14 cellular contexts compared by ENCODE assay signal in genomic region chr17:8149419-8150193, GRCh38. TPM values are rescaled to one million over a fixed set of nuclear protein-coding genes. Genes with fewer than 3 reads are reported as not detected.
DNase-seq lines count a peak whose midpoint lies in the region; ATAC-seq and TF ChIP-seq lines count a peak whose summit lies in the region.
"Had no signal": no experiment of that assay in that cellular context is flagged by ENCODE, and none has a peak within 500 bp of the region (broad histone marks: within the 10 kb centered on the region; RNA-seq: fewer than 3 reads in every experiment).

No MANE protein-coding gene starts in this region.

- POLR2A ChIA-PET in activated CD4-positive, alpha-beta T cell treated with anti-CD3 and anti-CD28 coated beads for 36 hours (lab: Charles Lee) = interaction anchor here (1.7 to 2.3 kb wide), 2 partner anchors 11 to 23 kb away, joined by 8 to 10 read pairs; no protein-coding TSS in a partner anchor
- POLR2A ChIA-PET in A673 (lab: Charles Lee; ENCODE audit: low non-redundant PET) = no interaction called here

- H3K4me3 Mint-ChIP-seq in activated CD4-positive, alpha-beta T cell treated with anti-CD3 and anti-CD28 coated beads for 36 hours = peak overlapping the region; percentile 12

- H3K4me1 ChIP-seq in subcutaneous abdominal adipose tissue (ENCODE audit: control insufficient read depth in 5 of 5, insufficient read depth in 5 of 5, low read length in 5 of 5) = peaks cover 15 to 52% (median 40%) of the 10 kb centered on the region in 5 donors
- H3K4me1 ChIP-seq in A673 (ENCODE audit: insufficient read depth, low read length, poor library complexity, severe bottlenecking) = peaks cover 29% of the 10 kb centered on the region

- H3K36me3 ChIP-seq in subcutaneous abdominal adipose tissue (ENCODE audit: control insufficient read depth in 5 of 5, insufficient read depth in 5 of 5, low read length in 5 of 5) (peaks cover 0 to 67% (median 62%) of the 10 kb centered on the region in 5 donors), A673 (ENCODE audit: insufficient read depth, low read length, poor library complexity, severe bottlenecking) (peaks cover 54% of the 10 kb centered on the region)

- H3K27ac ChIP-seq in subcutaneous abdominal adipose tissue (ENCODE audit: low read depth, low read length) (peak overlapping the region; percentile 97), A673 (ENCODE audit: low read depth, low read length, poor library complexity, severe bottlenecking) (no peak overlapping the region)

- ATAC-seq in activated CD4-positive, alpha-beta T cell treated with anti-CD3 and anti-CD28 coated beads for 36 hours = no peak

- no TSS peak for BruUV-seq in A673 (replicated peaks; lab: Mats Ljungman, UMichigan)

- intact Hi-C loops in activated CD4-positive, alpha-beta T cell treated with anti-CD3 and anti-CD28 coated beads for 36 hours (cut with DNase I, micrococcal nuclease) = loop anchor here (2.0 to 10.0 kb wide), 6 partner anchors 217 to 905 kb away; partner anchors contain the start of genes CD68 (in 1 of the 2), CNTROB (in 1 of the 2), GABARAP (in 1 of the 2) and KDM6B (in 1 of the 2)
- intact Hi-C loops in A673 (cut with micrococcal nuclease; ENCODE audit: unreplicated experiment) = no loop called here

- peak overlapping the region; percentile 8 for H3K27ac Mint-ChIP-seq in activated CD4-positive, alpha-beta T cell treated with anti-CD3 and anti-CD28 coated beads for 36 hours

- H3K9me3 ChIP-seq in subcutaneous abdominal adipose tissue (ENCODE audit: control insufficient read depth in 5 of 5, low read length in 5 of 5) (no peaks in the 10 kb centered on the region), A673 (ENCODE audit: low read depth, low read length, poor library complexity, severe bottlenecking) (no peaks in the 10 kb centered on the region)

- no peak overlapping the region for H3K9ac ChIP-seq in subcutaneous abdominal adipose tissue (ENCODE audit: low read length in 5 of 5)

- H3K9me3 Mint-ChIP-seq in activated CD4-positive, alpha-beta T cell treated with anti-CD3 and anti-CD28 coated beads for 36 hours (ENCODE audit: low read depth) = no peaks in the 10 kb centered on the region

- no peak for DNase-seq in activated CD4-positive, alpha-beta T cell treated with anti-CD3 and anti-CD28 coated beads for 36 hours
- DNase-seq in activated CD4-positive, alpha-beta T cell treated with anti-CD3 and anti-CD28 coated beads, Interleukin-2, amount 50 U/mL, for 4 hours = no peak
- DNase-seq in effector CD4-positive, alpha-beta T cell = peak; percentile 4
- DNase-seq in NCI-H2196 (lab: John Stamatoyannopoulos, UW; ENCODE audit: unreplicated experiment) (no peak), A673 (ENCODE audit: low spot score) (no peak)
- DNase-seq: 8988T; activated CD8-positive, alpha-beta memory T cell treated with anti-CD3 and anti-CD28 coated beads, Interleukin-2, amount 50 U/mL, for 4 hours; GM23248; hippocampal formation; NCI-H774; SW 1271 had no signal

- H3K4me3 ChIP-seq in subcutaneous abdominal adipose tissue (ENCODE audit: low read depth in 1 of 5, low read length in 5 of 5) (peak overlapping the region in 1 of 5 donors; percentile 100), A673 (ENCODE audit: low read depth, low read length, poor library complexity, severe bottlenecking) (no peak overlapping the region)

- peaks cover 40% of the 10 kb centered on the region for H3K36me3 Mint-ChIP-seq in activated CD4-positive, alpha-beta T cell treated with anti-CD3 and anti-CD28 coated beads for 36 hours (ENCODE audit: low read depth)

- CTCF ChIA-PET in activated CD4-positive, alpha-beta T cell treated with anti-CD3 and anti-CD28 coated beads for 36 hours (lab: Charles Lee) = interaction anchor here (1.1 to 1.3 kb wide), 2 partner anchors 9 to 12 kb away, joined by 3 to 6 read pairs; no protein-coding TSS in a partner anchor
- CTCF ChIA-PET in A673 (lab: Charles Lee) = no interaction called here

- no peaks in the 10 kb centered on the region for H3K27me3 ChIP-seq in subcutaneous abdominal adipose tissue (ENCODE audit: control insufficient read depth in 5 of 5, insufficient read depth in 4 of 5, low read length in 5 of 5)
- no peaks in the 10 kb centered on the region for H3K27me3 ChIP-seq in A673 (replicated peaks; ENCODE audit: insufficient read depth, low read depth, low read length, poor library complexity)

- no peaks in the 10 kb centered on the region for H3K27me3 Mint-ChIP-seq in activated CD4-positive, alpha-beta T cell treated with anti-CD3 and anti-CD28 coated beads for 36 hours

- peaks cover 30% of the 10 kb centered on the region for H3K4me1 Mint-ChIP-seq in activated CD4-positive, alpha-beta T cell treated with anti-CD3 and anti-CD28 coated beads for 36 hours

- no peak for TF ChIP-seq CTCF in A673 (conservative IDR thresholded peaks at IDR 0.05; ENCODE audit: low read depth, low read length)

RNA-seq across cellular contexts. Expression of gene PER1, which starts 2.6 kb away (rescaled TPM):
- 10 to 100 TPM; 46.5 to 55.9 TPM for total RNA-seq in activated CD4-positive, alpha-beta T cell treated with anti-CD3 and anti-CD28 coated beads for 36 hours
- total RNA-seq in A673 (2021) = 47.1 and 50.0 TPM in 2 replicates

RNA-seq across cellular contexts. Expression of gene VAMP2, which starts 13.1 kb away (rescaled TPM):
- 10 to 100 TPM; 26.7 to 27.8 TPM for total RNA-seq in activated CD4-positive, alpha-beta T cell treated with anti-CD3 and anti-CD28 coated beads for 36 hours
- 41.3 and 51.0 TPM in 2 replicates for total RNA-seq in A673 (2021)

RNA-seq across cellular contexts. Expression of gene HES7, which starts 25.7 kb away (rescaled TPM):
- total RNA-seq in activated CD4-positive, alpha-beta T cell treated with anti-CD3 and anti-CD28 coated beads for 36 hours = 1 to 10 TPM; 2.4 to 3.2 TPM
- 1.7 and 3.9 TPM in 2 replicates for total RNA-seq in A673 (2021)
- total RNA-seq: GM23248 had no signal

RNA-seq across cellular contexts. Expression of gene TMEM107, which starts 26.6 kb away (rescaled TPM):
- total RNA-seq in activated CD4-positive, alpha-beta T cell treated with anti-CD3 and anti-CD28 coated beads for 36 hours = 10 to 100 TPM; 24.0 to 34.4 TPM
- total RNA-seq in A673 (2021) = 19.4 and 25.3 TPM in 2 replicates

RNA-seq across cellular contexts. Expression of gene ALOXE3, which starts 31.3 kb away (rescaled TPM):
- total RNA-seq in activated CD4-positive, alpha-beta T cell treated with anti-CD3 and anti-CD28 coated beads for 36 hours = under 1 TPM; 0.27 to 0.28 TPM
- not detected in 2 replicates for total RNA-seq in A673 (2021)
- total RNA-seq: Daoy, mucosa of gallbladder had no signal
